8 cellular contexts compared by ENCODE assay signal in genomic region chr22:24271406-24271760, GRCh38. TPM values are rescaled to one million over a fixed set of nuclear protein-coding genes. Genes with fewer than 3 reads are reported as not detected.
DNase-seq lines count a peak whose midpoint lies in the region; ATAC-seq and TF ChIP-seq lines count a peak whose summit lies in the region.

No MANE protein-coding gene starts in this region.

- peaks cover 39 to 46% (median 44%) of the 10 kb centered on the region in 3 donors for H3K4me1 Mint-ChIP-seq in T-cell

- peak; percentile 3 for ATAC-seq in GM21526 (IDR thresholded peaks at IDR 0.05; ENCODE audit: low FRiP score, unreplicated experiment)
- no peak for ATAC-seq in T-cell (replicated peaks in 1 of 4)
- no peak for ATAC-seq in gastroesophageal sphincter

- no peaks in the 10 kb centered on the region for H3K27me3 Mint-ChIP-seq in T-cell

- H3K4me1 ChIP-seq in gastroesophageal sphincter (peaks cover 2 to 51% (median 21%) of the 10 kb centered on the region in 3 donors), sigmoid colon (peaks cover 0 to 41% (median 36%) of the 10 kb centered on the region in 4 donors)

- H3K27ac ChIP-seq in gastroesophageal sphincter (peak overlapping the region; percentile 85 to 97 (median 94)), sigmoid colon (peak overlapping the region; percentile 87 to 96 (median 94))

- H3K4me3 Mint-ChIP-seq in T-cell: peak overlapping the region; percentile 85 to 87 (median 85)

- TF ChIP-seq POLR2A in gastroesophageal sphincter (IDR thresholded peaks at IDR 0.05) (no peak), sigmoid colon (IDR thresholded peaks at IDR 0.05) (no peak)

- POLR2A ChIA-PET in T-cell (lab: Charles Lee): no interaction called here

- intact Hi-C loops in sigmoid colon (cut with DNase I): no loop called here

- no peaks in the 10 kb centered on the region for H3K9me3 ChIP-seq in gastroesophageal sphincter
- no peaks in the 10 kb centered on the region for H3K9me3 ChIP-seq in sigmoid colon

- H3K36me3 ChIP-seq in gastroesophageal sphincter (no peaks in the 10 kb centered on the region), sigmoid colon (no peaks in the 10 kb centered on the region)

- H3K27ac Mint-ChIP-seq in T-cell: peak overlapping the region; percentile 57 to 61

- H3K4me3 ChIP-seq in gastroesophageal sphincter: peak overlapping the region; percentile 75 to 77
- H3K4me3 ChIP-seq in sigmoid colon: peak overlapping the region; percentile 72 to 94 (median 88)

- DNase-seq in T-cell (peak in 1 of 34 experiments; percentile 4), sigmoid colon (no peak), dermis blood vessel endothelial cell (no peak), SIG-M5 treated with dmso at 0.1 percent for 504 hours (lab: John Stamatoyannopoulos, UW; ENCODE audit: unreplicated experiment) (no peak), GM19238 (ENCODE audit: insufficient read length, low spot score) (no peak)
- no peak for DNase-seq in activated CD8-positive, alpha-beta memory T cell treated with anti-CD3 and anti-CD28 coated beads, Interleukin-2, amount 50 U/mL, for 4 hours

- no peaks in the 10 kb centered on the region for H3K9me3 Mint-ChIP-seq in T-cell

- TF ChIP-seq CTCF in gastroesophageal sphincter (IDR thresholded peaks at IDR 0.05) (no peak), sigmoid colon (IDR thresholded peaks at IDR 0.05) (no peak)

- H3K27me3 ChIP-seq in gastroesophageal sphincter (no peaks in the 10 kb centered on the region), sigmoid colon (no peaks in the 10 kb centered on the region)

- CTCF ChIA-PET in T-cell (lab: Charles Lee): interaction anchor here in 1 of 2 donors (1.0 kb wide), 1 partner anchor 14 kb away, joined by 4 read pairs; no protein-coding TSS in a partner anchor

- no peaks in the 10 kb centered on the region for H3K36me3 Mint-ChIP-seq in T-cell

- WGBS in gastroesophageal sphincter (ENCODE audit: low coverage in 1 of 2), 2 donors: 0% methylated on average over 6 to 11 of the region's 22 CpGs
- WGBS in sigmoid colon, 2 donors: 0 to 1% methylated on average over 22 of the region's 22 CpGs

- TF ChIP-seq EP300 in gastroesophageal sphincter (IDR thresholded peaks at IDR 0.05): no peak
- no peak for TF ChIP-seq EP300 in sigmoid colon (IDR thresholded peaks at IDR 0.05)

RNA-seq across cellular contexts. Expression of gene SPECC1L, which starts 0.8 kb away (rescaled TPM):
- total RNA-seq in T-cell: 10 to 100 TPM; 45.3 to 64.0 (median 54.5) TPM
- total RNA-seq in gastroesophageal sphincter: 100 to 1,000 TPM in 2 of 4 donors, 10 to 100 TPM in 2; 62.3 to 110 (median 92.5) TPM
- 10 to 100 TPM; 28.8 to 52.6 (median 38.9) TPM for total RNA-seq in sigmoid colon
- 10 to 100 TPM; 17.4 to 25.0 (median 22.7) TPM for polyA plus RNA-seq in sigmoid colon
- 56.3 and 77.2 TPM in 2 replicates for total RNA-seq in dermis blood vessel endothelial cell

RNA-seq across cellular contexts. Expression of gene GGT5, which starts 26.5 kb away (rescaled TPM):
- total RNA-seq in T-cell: under 1 TPM in 1 of 5 donors, not detected in 4; 0.63 TPM
- total RNA-seq in gastroesophageal sphincter: 10 to 100 TPM; 26.3 to 38.9 (median 34.7) TPM
- 10 to 100 TPM; 15.3 to 35.2 (median 24.5) TPM for total RNA-seq in sigmoid colon
- 10 to 100 TPM in 1 of 3 donors, 1 to 10 TPM in 2; 2.8 to 26.2 (median 4.8) TPM for polyA plus RNA-seq in sigmoid colon
- total RNA-seq in dermis blood vessel endothelial cell: 4.9 and 27.8 TPM in 2 replicates
